Comparison of ENCODE assay signal across 1 cellular context in genomic region chr12:71731439-71732356, GRCh38.
A peak's percentile ranks its signal among the peaks of the same experiment; 100 is the strongest.
TF ChIP-seq lines count a peak whose summit lies in the region.

No MANE protein-coding gene starts in this region.

TF ChIP-seq in HepG2, 621 proteins besides CTCF, POLR2A, EP300 and RAD21 (continued from another document and continues in another):
- TF ChIP-seq CEBPB (IDR thresholded peaks at IDR 0.05; ENCODE audit: borderline replicate concordance, low read depth, low read length) (no peak), RBFOX2 (IDR thresholded peaks at IDR 0.05; ENCODE audit: low read depth, low read length) (peak; percentile 49; the same call in 1 of the 2 replicates), ZFX (CRISPR knock-in tag; IDR thresholded peaks at IDR 0.05; ENCODE audit: low read depth) (peak; percentile 87), REPIN1 (CRISPR knock-in tag; IDR thresholded peaks at IDR 0.05; ENCODE audit: borderline replicate concordance, low read depth) (0 out of 2 replicates have a peak, but pooled peaks have one; percentile 8), EHMT2 (IDR thresholded peaks at IDR 0.05; ENCODE audit: borderline replicate concordance, low read depth, low read length) (0 out of 2 replicates have a peak, but pooled peaks have one; percentile 28), ZNF282 (IDR thresholded peaks at IDR 0.05; ENCODE audit: partially characterized antibody) (no peak), ZMYM4 (CRISPR knock-in tag; IDR thresholded peaks at IDR 0.05) (peak; percentile 74), ZSCAN31 (CRISPR knock-in tag; IDR thresholded peaks at IDR 0.05; ENCODE audit: low read depth) (peak; percentile 71), ZNF256 (CRISPR knock-in tag; conservative IDR thresholded peaks at IDR 0.05) (no peak), MED8 (CRISPR knock-in tag; IDR thresholded peaks at IDR 0.05; ENCODE audit: insufficient replicate concordance) (peak; percentile 44), XRCC5 (optimal IDR thresholded peaks at IDR 0.05; ENCODE audit: low read length) (peak; percentile 73), CHD4 (IDR thresholded peaks at IDR 0.05; ENCODE audit: borderline replicate concordance, low read length) (no peak), ZNF776 (CRISPR knock-in tag; IDR thresholded peaks at IDR 0.05) (0 out of 2 replicates have a peak, but pooled peaks have one; percentile 25), PHF8 (CRISPR knock-in tag; IDR thresholded peaks at IDR 0.05) (peak; percentile 70), CHD2 (IDR thresholded peaks at IDR 0.05; ENCODE audit: low read depth, low read length) (no peak), ZNF574 (CRISPR knock-in tag; IDR thresholded peaks at IDR 0.05) (no peak), NAIF1 (CRISPR knock-in tag; IDR thresholded peaks at IDR 0.05; ENCODE audit: borderline replicate concordance) (no peak), KAT7 (CRISPR knock-in tag; IDR thresholded peaks at IDR 0.05; ENCODE audit: borderline replicate concordance) (peak; percentile 39; the same call in 1 of the 2 replicates), ZNF713 (CRISPR knock-in tag; IDR thresholded peaks at IDR 0.05) (0 out of 2 replicates have a peak, but pooled peaks have one; percentile 13), ZNF761 (CRISPR knock-in tag; conservative IDR thresholded peaks at IDR 0.05) (0 out of 2 replicates have a peak, but pooled peaks have one; percentile 52), ARID4A (CRISPR knock-in tag; IDR thresholded peaks at IDR 0.05; ENCODE audit: borderline replicate concordance) (peak; percentile 34; the same call in 1 of the 2 replicates), ZNF235 (CRISPR knock-in tag; IDR thresholded peaks at IDR 0.05; ENCODE audit: borderline replicate concordance) (no peak), SOX13 (IDR thresholded peaks at IDR 0.05) (no peak), SOX13 (CRISPR knock-in tag; conservative IDR thresholded peaks at IDR 0.05 in 1 of 2, IDR thresholded peaks at IDR 0.05 in 1 of 2) (peak in 1 of 2 experiments; percentile 9; a peak in 1 of 4 replicates), ZBTB8A (CRISPR knock-in tag; IDR thresholded peaks at IDR 0.05; ENCODE audit: borderline replicate concordance, low read depth) (no peak; the same call in 1 of the 2 replicates), MXD1 (CRISPR knock-in tag; IDR thresholded peaks at IDR 0.05) (peak; percentile 49; the same call in 1 of the 2 replicates), ZBTB43 (CRISPR knock-in tag; conservative IDR thresholded peaks at IDR 0.05) (no peak), ZNF414 (CRISPR knock-in tag; IDR thresholded peaks at IDR 0.05) (0 out of 2 replicates have a peak, but pooled peaks have one; percentile 31), ZSCAN22 (CRISPR knock-in tag; IDR thresholded peaks at IDR 0.05) (no peak), ZNF264 (CRISPR knock-in tag; IDR thresholded peaks at IDR 0.05) (peak; percentile 28; the same call in 1 of the 2 replicates), ARID2 (CRISPR knock-in tag; IDR thresholded peaks at IDR 0.05; ENCODE audit: borderline replicate concordance) (peak; percentile 46; the same call in 1 of the 2 replicates), SP1 (IDR thresholded peaks at IDR 0.05) (no peak), SP1 (CRISPR knock-in tag; IDR thresholded peaks at IDR 0.05) (0 out of 2 replicates have a peak, but pooled peaks have one; percentile 10), HNF4A (CRISPR knock-in tag; IDR thresholded peaks at IDR 0.05) (peak; percentile 56), HMG20A (CRISPR knock-in tag; IDR thresholded peaks at IDR 0.05; ENCODE audit: borderline replicate concordance) (peak; percentile 17; the same call in 1 of the 2 replicates), ZNF790 (CRISPR knock-in tag; IDR thresholded peaks at IDR 0.05; ENCODE audit: borderline replicate concordance) (no peak), SALL2 (CRISPR knock-in tag; IDR thresholded peaks at IDR 0.05) (peak; percentile 70; the same call in 1 of the 2 replicates), POLR2AphosphoS5 (IDR thresholded peaks at IDR 0.05; ENCODE audit: low read depth, low read length) (peak; percentile 56), PITX1 (CRISPR knock-in tag; IDR thresholded peaks at IDR 0.05) (peak; percentile 14; the same call in 1 of the 2 replicates), SMC3 (IDR thresholded peaks at IDR 0.05; ENCODE audit: low read length) (0 out of 2 replicates have a peak, but pooled peaks have one; percentile 29), ZNF788 (CRISPR knock-in tag; IDR thresholded peaks at IDR 0.05; ENCODE audit: borderline replicate concordance) (peak; percentile 58; the same call in 1 of the 2 replicates), DRAP1 (CRISPR knock-in tag; IDR thresholded peaks at IDR 0.05) (peak; percentile 43; the same call in 1 of the 2 replicates), ZFP91 (CRISPR knock-in tag; IDR thresholded peaks at IDR 0.05; ENCODE audit: borderline replicate concordance) (peak; percentile 83), KMT2A (CRISPR knock-in tag; IDR thresholded peaks at IDR 0.05) (0 out of 2 replicates have a peak, but pooled peaks have one; percentile 49), SPEN (CRISPR knock-in tag; IDR thresholded peaks at IDR 0.05; ENCODE audit: low read depth) (peak; percentile 49; the same call in 1 of the 2 replicates), RNF219 (CRISPR knock-in tag; IDR thresholded peaks at IDR 0.05) (no peak), ZNF740 (CRISPR knock-in tag; IDR thresholded peaks at IDR 0.05) (no peak), HDAC2 (CRISPR knock-in tag; IDR thresholded peaks at IDR 0.05) (peak; percentile 33; the same call in 1 of the 2 replicates), NKX3-1 (CRISPR knock-in tag; IDR thresholded peaks at IDR 0.05) (no peak)
